9 cellular contexts compared by ENCODE assay signal in the genomic region with DNA sequence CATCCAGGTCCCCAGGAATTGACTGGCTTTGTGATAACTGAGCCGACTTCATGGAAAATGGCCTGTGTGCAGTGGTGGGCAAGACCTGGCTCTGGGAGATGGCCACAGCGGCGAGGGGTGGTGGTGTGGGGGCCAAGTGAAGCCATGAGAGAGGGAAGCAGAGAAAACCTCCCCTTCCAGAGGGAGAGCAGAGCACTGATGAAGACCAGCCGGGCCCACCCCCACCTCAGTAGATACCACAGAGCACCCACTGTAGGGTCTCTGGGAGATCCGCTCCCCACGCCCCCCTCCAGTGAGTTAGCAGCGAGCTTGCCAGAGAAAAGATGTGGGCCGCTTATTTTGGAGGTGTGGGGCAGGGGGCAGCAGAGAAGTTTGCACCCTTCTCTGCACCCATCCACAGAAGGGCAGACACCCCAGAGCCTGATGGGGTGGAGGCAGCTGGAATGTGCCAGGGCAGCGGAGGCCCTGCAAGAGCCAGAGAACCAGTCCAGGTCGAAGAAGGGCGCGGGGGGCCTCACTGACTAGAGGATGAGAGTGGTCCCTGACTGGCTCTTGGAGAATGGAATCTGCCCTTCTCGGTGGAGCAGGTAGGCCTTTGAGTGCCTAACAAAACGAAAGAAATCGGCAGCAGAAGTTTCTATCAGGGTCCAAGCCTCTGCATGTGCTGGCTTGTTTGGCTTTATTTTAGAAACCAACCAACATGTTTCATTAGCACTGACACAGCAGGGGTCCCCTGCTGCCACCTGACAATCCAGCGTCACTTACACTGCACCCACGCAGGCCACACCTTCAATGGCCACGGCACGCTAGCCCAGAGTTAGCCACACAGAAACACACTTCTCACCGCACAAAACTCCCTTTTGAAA. TPM values are rescaled to one million over a fixed set of nuclear protein-coding genes. Genes with fewer than 3 reads are reported as not detected.
A peak's percentile ranks its signal among the peaks of the same experiment; 100 is the strongest.
DNase-seq lines count a peak whose midpoint lies in the region; ATAC-seq and TF ChIP-seq lines count a peak whose summit lies in the region.
"Had no signal": no experiment of that assay in that cellular context is flagged by ENCODE, and none has a peak within 500 bp of the region (broad histone marks: within the 10 kb centered on the region; RNA-seq: fewer than 3 reads in every experiment).

No MANE protein-coding gene starts in this region.

- H3K27ac Mint-ChIP-seq in Caco-2 (ENCODE audit: unreplicated experiment) (peak overlapping the region; percentile 45), chondrocyte (ENCODE audit: unreplicated experiment) (no peak overlapping the region)

- WGBS in ovary, 3 donors: 91 to 94% (median 94%) methylated on average over 20 of the region's 20 CpGs

- TF ChIP-seq EP300 in Ishikawa (IDR thresholded peaks at IDR 0.05; ENCODE audit: borderline replicate concordance) (no peak), ovary (IDR thresholded peaks at IDR 0.05) (no peak)

- H3K4me3 ChIP-seq in Caco-2 (ENCODE audit: low read depth, low read length): no peak overlapping the region
- H3K4me3 ChIP-seq in ovary: no peak overlapping the region
- H3K4me3 ChIP-seq: mucosa of descending colon had no signal

- H3K9me3 Mint-ChIP-seq in Caco-2 (ENCODE audit: unreplicated experiment) (no peaks in the 10 kb centered on the region), chondrocyte (ENCODE audit: low read depth) (no peaks in the 10 kb centered on the region)

- TF ChIP-seq POLR2A in ovary (IDR thresholded peaks at IDR 0.05): no peak

- peaks cover 10% of the 10 kb centered on the region for H3K4me1 Mint-ChIP-seq in Caco-2 (ENCODE audit: low read depth, unreplicated experiment)
- H3K4me1 Mint-ChIP-seq in chondrocyte (ENCODE audit: low read depth): peaks cover 8% of the 10 kb centered on the region

- H3K4me1 ChIP-seq in Caco-2 (peaks cover 14% of the 10 kb centered on the region; the same call in 1 of the 2 replicates), ovary (ENCODE audit: insufficient read depth) (peaks cover 4% of the 10 kb centered on the region)

- DNase-seq in Caco-2 (peak in 1 of 2 experiments; percentile 26), chondrocyte (ENCODE audit: low spot score) (peak; percentile 72), ovary (peak in 1 of 5 donors; percentile 40), NCI-H187 (lab: John Stamatoyannopoulos, UW) (no peak), AG08396 (ENCODE audit: low spot score) (no peak)
- DNase-seq in stimulated activated CD4-positive, alpha-beta T cell treated with anti-CD3 and anti-CD28 coated beads, Interleukin-4, amount 100 ng/mL, for 24 hours: no peak

- H3K27me3 Mint-ChIP-seq in Caco-2 (ENCODE audit: insufficient read depth, unreplicated experiment) (no peaks in the 10 kb centered on the region), chondrocyte (ENCODE audit: low read depth) (no peaks in the 10 kb centered on the region)

- H3K36me3 ChIP-seq in Caco-2 (ENCODE audit: control insufficient read depth, insufficient read depth, low read length): no peaks in the 10 kb centered on the region
- no peaks in the 10 kb centered on the region for H3K36me3 ChIP-seq in ovary

- H3K4me3 Mint-ChIP-seq in Caco-2 (ENCODE audit: unreplicated experiment): peak overlapping the region; percentile 53
- peak overlapping the region; percentile 50 for H3K4me3 Mint-ChIP-seq in chondrocyte (ENCODE audit: unreplicated experiment)

- BruUV-seq in Caco-2 (replicated peaks; lab: Mats Ljungman, UMichigan): no TSS peak

- ATAC-seq in GM18873 (IDR thresholded peaks at IDR 0.05; ENCODE audit: low FRiP score, unreplicated experiment): no peak
- ATAC-seq: mucosa of descending colon had no signal

- no peaks in the 10 kb centered on the region for H3K9me3 ChIP-seq in Caco-2
- no peaks in the 10 kb centered on the region for H3K9me3 ChIP-seq in ovary
- H3K9me3 ChIP-seq: mucosa of descending colon had no signal

- H3K27me3 ChIP-seq in Caco-2 (replicated peaks; ENCODE audit: control insufficient read depth, insufficient read depth, low read length) (no peaks in the 10 kb centered on the region), ovary (no peaks in the 10 kb centered on the region)

- CTCF ChIA-PET in Caco-2 (lab: Charles Lee): no interaction called here

- no peak for TF ChIP-seq RAD21 in Ishikawa (IDR thresholded peaks at IDR 0.05; ENCODE audit: low read depth)

- H3K36me3 Mint-ChIP-seq in Caco-2 (ENCODE audit: insufficient read depth, unreplicated experiment): peaks cover 15% of the 10 kb centered on the region
- H3K36me3 Mint-ChIP-seq in chondrocyte (ENCODE audit: low read depth): no peaks in the 10 kb centered on the region

- POLR2A ChIA-PET in Caco-2 (lab: Charles Lee): no interaction called here

- peak overlapping the region; percentile 98 to 99 for H3K27ac ChIP-seq in ovary

- TF ChIP-seq CTCF in Caco-2 (IDR thresholded peaks at IDR 0.05; ENCODE audit: insufficient read depth in 1 of 2, low read depth in 1 of 2, low read length in 1 of 2, severe bottlenecking in 1 of 2, unreplicated experiment in 1 of 2) (no peak), chondrocyte (IDR thresholded peaks at IDR 0.05) (no peak), ovary (IDR thresholded peaks at IDR 0.05) (no peak)

- intact Hi-C loops in Caco-2 (cut with micrococcal nuclease; ENCODE audit: unreplicated experiment): loop anchor here (1.0 to 10.0 kb wide), 2 partner anchors 13 to 183 kb away; no protein-coding TSS in a partner anchor
- intact Hi-C loops in ovary (cut with DNase I): loop anchor here in 1 of 4 donors (10.0 kb wide), 1 partner anchor 183 kb away; no protein-coding TSS in a partner anchor

TF ChIP-seq in Ishikawa, 13 proteins besides CTCF, POLR2A, EP300 and RAD21:
- TF ChIP-seq EGR1 (IDR thresholded peaks at IDR 0.05): peak; percentile 77
- no peak for TF ChIP-seq CREB1 (IDR thresholded peaks at IDR 0.05; ENCODE audit: low read depth)
- TF ChIP-seq ZBTB7A (IDR thresholded peaks at IDR 0.05; ENCODE audit: low read depth): peak; percentile 29; the same call in 1 of the 2 replicates
- TF ChIP-seq, protein P1, sequence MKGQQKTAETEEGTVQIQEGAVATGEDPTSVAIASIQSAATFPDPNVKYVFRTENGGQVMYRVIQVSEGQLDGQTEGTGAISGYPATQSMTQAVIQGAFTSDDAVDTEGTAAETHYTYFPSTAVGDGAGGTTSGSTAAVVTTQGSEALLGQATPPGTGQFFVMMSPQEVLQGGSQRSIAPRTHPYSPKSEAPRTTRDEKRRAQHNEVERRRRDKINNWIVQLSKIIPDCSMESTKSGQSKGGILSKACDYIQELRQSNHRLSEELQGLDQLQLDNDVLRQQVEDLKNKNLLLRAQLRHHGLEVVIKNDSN (IDR thresholded peaks at IDR 0.05): peak; percentile 36; the same call in 1 of the 2 replicates
- no peak for TF ChIP-seq TCF12 (IDR thresholded peaks at IDR 0.05; ENCODE audit: low read depth)
- no peak for TF ChIP-seq YY1 (IDR thresholded peaks at IDR 0.05; ENCODE audit: low read depth)
TF ChIP-seq in Ishikawa: peak in this region for 3.

RNA-seq across cellular contexts. Expression of a gene that starts 28.3 kb away (rescaled TPM):
- total RNA-seq in Caco-2 (2022): 29.3 and 30.6 TPM in 2 replicates
- total RNA-seq in chondrocyte: 4.5 to 5.2 TPM (median 5.1 TPM) in 3 replicates
- 10 to 100 TPM in 1 of 7 donors, 1 to 10 TPM in 5, under 1 TPM in 1; 0.53 to 19.0 (median 2.5) TPM for total RNA-seq in ovary
- 1 to 10 TPM; 1.1 to 1.2 TPM for polyA plus RNA-seq in ovary

RNA-seq across cellular contexts. Expression of a gene that starts 32.7 kb away (rescaled TPM):
- total RNA-seq in Caco-2 (2022) (4.9 and 5.1 TPM in 2 replicates), chondrocyte (8.8 to 10.1 TPM (median 9.9 TPM) in 3 replicates), ovary (1 to 10 TPM in 5 of 7 donors, under 1 TPM in 1, not detected in 1; 0.73 to 7.4 (median 1.5) TPM)
- 1 to 10 TPM in 1 of 2 donors, under 1 TPM in 1; 0.45 to 1.8 TPM for polyA plus RNA-seq in ovary

RNA-seq across cellular contexts. Expression of a gene that starts 59.0 kb away (rescaled TPM):
- total RNA-seq in Caco-2 (2022): 66.8 and 70.7 TPM in 2 replicates
- 59.5 to 67.2 TPM (median 61.5 TPM) in 3 replicates for total RNA-seq in chondrocyte
- 10 to 100 TPM; 17.4 to 64.7 (median 45.8) TPM for total RNA-seq in ovary
- polyA plus RNA-seq in ovary: 10 to 100 TPM; 41.6 to 53.7 TPM
